9 cellular contexts compared by ENCODE assay signal in the genomic region with DNA sequence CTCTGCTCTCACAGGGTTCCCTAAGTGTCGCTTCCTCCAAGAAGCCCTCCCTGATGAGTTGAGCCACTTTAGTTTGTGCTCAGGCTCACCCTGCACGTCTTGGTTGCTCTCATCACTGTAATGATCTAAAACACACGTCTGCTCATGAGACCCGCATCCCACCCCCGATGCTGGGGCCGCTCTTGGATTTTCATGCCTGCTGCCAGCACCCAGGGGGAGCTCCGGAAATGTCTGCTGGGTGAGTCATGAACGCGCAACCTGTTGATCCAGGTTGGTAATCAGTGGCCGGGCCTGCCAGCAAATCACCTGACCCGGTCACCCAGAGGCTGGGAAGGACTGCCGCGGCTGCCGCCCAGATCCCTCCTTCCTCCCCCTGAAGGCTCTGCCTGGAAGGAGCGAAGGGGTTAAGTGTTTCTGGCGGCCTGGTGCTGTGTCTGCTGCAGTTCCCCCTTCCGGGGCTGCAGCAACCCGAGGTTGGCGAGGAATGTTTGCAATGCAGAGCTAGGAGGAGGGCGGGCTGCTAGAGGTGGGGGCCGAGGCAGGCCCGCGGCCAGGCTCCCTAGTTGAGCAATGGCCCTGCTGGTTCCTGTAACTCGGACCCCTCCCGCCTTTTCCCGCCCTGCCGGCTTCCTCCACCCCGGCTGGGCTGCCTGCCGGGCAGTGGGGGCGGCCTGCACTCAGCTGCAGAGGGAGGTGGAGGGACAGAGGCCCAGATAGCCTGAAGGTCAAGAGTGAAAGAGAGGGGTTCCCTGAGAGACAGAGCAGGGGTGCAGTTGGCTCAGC.
DNase-seq lines count a peak whose midpoint lies in the region; ATAC-seq, FAIRE-seq and TF ChIP-seq lines count a peak whose summit lies in the region.
"Had no signal": no experiment of that assay in that cellular context is flagged by ENCODE, and none has a peak within 500 bp of the region (broad histone marks: within the 10 kb centered on the region; RNA-seq: fewer than 3 reads in every experiment).

No MANE protein-coding gene starts in this region.

- no peaks in the 10 kb centered on the region for H3K27me3 ChIP-seq in PC-9 (ENCODE audit: insufficient read depth, low read depth)
- H3K27me3 ChIP-seq in K562 (ENCODE audit: control insufficient read depth in 2 of 2, insufficient read depth in 2 of 2, low read length in 2 of 2), result no peaks in the 10 kb centered on the region
- no peaks in the 10 kb centered on the region for H3K27me3 ChIP-seq in hepatocyte

- H3K27me3 Mint-ChIP-seq in progenitor cell of endocrine pancreas, result peaks cover 4% of the 10 kb centered on the region

- POLR2A ChIA-PET in PC-9 (lab: Charles Lee; ENCODE audit: unreplicated experiment), result interaction anchor here (0.6 to 2.0 kb wide), 12 partner anchors 49 to 1058 kb away, joined by 3 to 17 read pairs (median 5); partner anchors contain the start of genes IER5L and SWI5
- POLR2A ChIA-PET in K562 (lab: Yijun Ruan, JAX), result interaction anchor here (0.6 to 1.2 kb wide), 6 partner anchors 9 to 162 kb away, joined by 3 to 4 read pairs (median 3); no protein-coding TSS in a partner anchor
- POLR2A ChIA-PET in GM10248 (lab: Yijun Ruan, JAX), result interaction anchor here (0.9 kb wide), 1 partner anchor 14 kb away, joined by 3 read pairs; no protein-coding TSS in a partner anchor

- peaks cover 37% of the 10 kb centered on the region for H3F3A ChIP-seq in PC-9 (ENCODE audit: insufficient read depth, low read depth)

- H3K36me3 ChIP-seq in PC-9 (ENCODE audit: low read depth) (no peaks in the 10 kb centered on the region), K562 (ENCODE audit: control insufficient read depth, insufficient read depth, low read length) (no peaks in the 10 kb centered on the region), hepatocyte (replicated peaks; ENCODE audit: insufficient read depth, low read depth) (no peaks in the 10 kb centered on the region)

- H3K9ac ChIP-seq in K562 (ENCODE audit: insufficient read depth in 1 of 2, low read depth in 2 of 2, low read length in 2 of 2), result peak overlapping the region; percentile 41 to 89

- H2AFZ ChIP-seq in PC-9, result peak overlapping the region; percentile 65
- peak overlapping the region; percentile 84 for H2AFZ ChIP-seq in K562 (ENCODE audit: low read depth, low read length)
- no peak overlapping the region for H2AFZ ChIP-seq in hepatocyte

- H3K9me2 ChIP-seq in PC-9 (ENCODE audit: insufficient read depth), result no peaks in the 10 kb centered on the region
- H3K9me2 ChIP-seq in hepatocyte (replicated peaks; ENCODE audit: insufficient read depth), result no peaks in the 10 kb centered on the region

- no TSS peak for BruUV-seq in PC-9 (replicated peaks; lab: Mats Ljungman, UMichigan)
- no TSS peak for BruUV-seq in K562 (replicated peaks; lab: Mats Ljungman, UMichigan)

- intact Hi-C loops in PC-9 (cut with micrococcal nuclease; ENCODE audit: unreplicated experiment) (loop anchor here (1.0 kb wide), 7 partner anchors 49 to 273 kb away; no protein-coding TSS in a partner anchor), K562 (cut with micrococcal nuclease) (loop anchor here (5.0 kb wide), 1 partner anchor 157 kb away; the partner anchor contains the start of gene IER5L)

- ATAC-seq in K562 (peak; percentile 79), HG03045 (IDR thresholded peaks at IDR 0.05; ENCODE audit: unreplicated experiment) (no peak)

- H3K79me2 ChIP-seq in PC-9 (ENCODE audit: low read depth) (no peaks in the 10 kb centered on the region), K562 (ENCODE audit: control insufficient read depth, insufficient read depth, low read length) (no peaks in the 10 kb centered on the region), hepatocyte (no peaks in the 10 kb centered on the region)

- TF ChIP-seq EP300 in K562 (IDR thresholded peaks at IDR 0.05; ENCODE audit: low read length), result no peak; the same call in 1 of the 2 replicates

- in situ Hi-C loops in K562 (cut with MboI), result loop anchor here (25.0 kb wide), 1 partner anchor 278 kb away; the partner anchor contains the start of gene C9orf50

- H3K4me1 ChIP-seq in PC-9 (replicated peaks; ENCODE audit: insufficient read depth) (peaks cover 45% of the 10 kb centered on the region), K562 (replicated peaks in 1 of 2; ENCODE audit: control insufficient read depth in 2 of 2, insufficient read depth in 2 of 2, low read length in 2 of 2) (peaks cover 14 to 32% of the 10 kb centered on the region in 2 experiments), hepatocyte (ENCODE audit: insufficient read depth) (peaks cover 49% of the 10 kb centered on the region)

- peak; percentile 33 for DNase-seq in stimulated activated CD4-positive, alpha-beta T cell treated with anti-CD3 and anti-CD28 coated beads, Interleukin-1b, Interleukin-23, amount 100 ng/mL, for 48 hours
- DNase-seq in stimulated activated CD4-positive, alpha-beta T cell treated with anti-CD3 and anti-CD28 coated beads, Interleukin-12 subunit alpha, Interleukin-12 subunit beta, amount 100 ng/mL, for 4 hours, result no peak
- DNase-seq in PC-9, result peak; percentile 98 to 99
- peak; percentile 63 to 69 (median 66) for DNase-seq in K562 (ENCODE audit: extremely low read depth in 1 of 4, low spot score in 3 of 4)
- peak; percentile 96 for DNase-seq in hepatocyte (ENCODE audit: low spot score)
- DNase-seq in progenitor cell of endocrine pancreas (ENCODE audit: low spot score, unreplicated experiment), result peak; percentile 79
- DNase-seq in GM10248 (ENCODE audit: extremely low spot score), result no peak
- DNase-seq: naive B cell had no signal

- TF ChIP-seq CTCF in PC-9 (conservative IDR thresholded peaks at IDR 0.05), result no peak; the same call in 1 of the 2 replicates
- TF ChIP-seq CTCF in K562 (IDR thresholded peaks at IDR 0.05 in 2 of 3, conservative IDR thresholded peaks at IDR 0.05 in 1 of 3; ENCODE audit: insufficient read depth in 2 of 3, low read depth in 1 of 3, low read length in 3 of 3), result 0 out of 6 replicates have a peak, but pooled peaks of 1 of the 3 experiments have one; percentile 3
- TF ChIP-seq CTCF in hepatocyte (IDR thresholded peaks at IDR 0.05; ENCODE audit: poor library complexity), result no peak
- peak; percentile 27 for TF ChIP-seq CTCF in progenitor cell of endocrine pancreas (IDR thresholded peaks at IDR 0.05; ENCODE audit: unreplicated experiment)
- TF ChIP-seq CTCF in GM10248 (IDR thresholded peaks at IDR 0.05; ENCODE audit: control extremely low read depth, extremely low read depth, low read depth, missing control alignments), result no peak

- H3K4me3 Mint-ChIP-seq in progenitor cell of endocrine pancreas (ENCODE audit: low read depth), result peak overlapping the region; percentile 2

- peaks cover 22% of the 10 kb centered on the region for H3K4me1 Mint-ChIP-seq in progenitor cell of endocrine pancreas (ENCODE audit: low read depth)

- H3K9me1 ChIP-seq in K562 (ENCODE audit: control insufficient read depth, insufficient read depth, low read length), result no peaks in the 10 kb centered on the region

- H3K4me2 ChIP-seq in PC-9 (peak overlapping the region; percentile 80), K562 (ENCODE audit: insufficient read depth, low read length) (peak overlapping the region; percentile 61), hepatocyte (peak overlapping the region; percentile 70)

- WGBS in K562 (ENCODE audit: insufficient coverage, low coverage, missing lambda C conversion rate), result 10% methylated on average over 25 of the region's 30 CpGs
- WGBS in hepatocyte (ENCODE audit: low lambda C conversion rate, missing lambda C conversion rate), result 3% methylated on average over 23 of the region's 30 CpGs

- H3K27ac Mint-ChIP-seq in progenitor cell of endocrine pancreas, result peak overlapping the region; percentile 98

- H3K27ac ChIP-seq in PC-9 (peak overlapping the region; percentile 94), K562 (ENCODE audit: extremely low read depth, low read depth, low read length) (peak overlapping the region; percentile 63; the same call in 1 of the 3 replicates), hepatocyte (peak overlapping the region; percentile 96)

- TF ChIP-seq RAD21 in K562 (CRISPR knock-in tag; conservative IDR thresholded peaks at IDR 0.05 in 1 of 2, IDR thresholded peaks at IDR 0.05 in 1 of 2), result no peak

- peaks cover 12% of the 10 kb centered on the region for H3K9me3 ChIP-seq in PC-9 (ENCODE audit: insufficient read depth, low read depth)
- H3K9me3 ChIP-seq in K562 (replicated peaks; ENCODE audit: control insufficient read depth, insufficient read depth, low read depth, low read length), result 0 out of 2 replicates have a peak, but pooled peaks cover 10% of the 10 kb centered on the region
- no peaks in the 10 kb centered on the region for H3K9me3 ChIP-seq in hepatocyte (ENCODE audit: low read depth)

- CTCF ChIA-PET in PC-9 (lab: Charles Lee), result interaction anchor here (0.6 to 1.3 kb wide), 5 partner anchors 16 to 156 kb away, joined by 3 to 11 read pairs (median 3); partner anchors contain the start of gene IER5L
- CTCF ChIA-PET in K562 (lab: Yijun Ruan, JAX; ENCODE audit: low intra/inter-chr PET ratio), result interaction anchor here (0.6 kb wide), 1 partner anchor 553 kb away, joined by 3 read pairs; no protein-coding TSS in a partner anchor
- CTCF ChIA-PET in GM10248 (lab: Yijun Ruan, JAX), result interaction anchor here (2.3 kb wide), 1 partner anchor 9 kb away, joined by 4 read pairs; no protein-coding TSS in a partner anchor

- no peak for TF ChIP-seq POLR2A in K562 (conservative IDR thresholded peaks at IDR 0.05)

- peaks cover 4% of the 10 kb centered on the region for H3K9me3 Mint-ChIP-seq in progenitor cell of endocrine pancreas (ENCODE audit: low read depth)

- peak; percentile 37 for FAIRE-seq in K562 (lab: Jason Lieb, UNC)

- peak overlapping the region; percentile 43; the same call in 1 of the 2 replicates for H3K4me3 ChIP-seq in PC-9
- peak overlapping the region; percentile 10 for H3K4me3 ChIP-seq in K562
- H3K4me3 ChIP-seq in hepatocyte, result no peak overlapping the region

- no peaks in the 10 kb centered on the region for H3K36me3 Mint-ChIP-seq in progenitor cell of endocrine pancreas (ENCODE audit: insufficient read depth)

- H4K20me1 ChIP-seq in PC-9 (ENCODE audit: insufficient read depth) (no peaks in the 10 kb centered on the region), K562 (replicated peaks; ENCODE audit: control insufficient read depth, insufficient read depth, low read length) (no peaks in the 10 kb centered on the region), hepatocyte (ENCODE audit: insufficient read depth, poor library complexity, severe bottlenecking) (no peaks in the 10 kb centered on the region)

Comparison
In these comparisons a context has a peak if more than half of its experiments do, and no peak if none do; other contexts are left out.
1. DNase-seq: peak in stimulated activated CD4-positive, alpha-beta T cell treated with anti-CD3 and anti-CD28 coated beads, Interleukin-1b, Interleukin-23, amount 100 ng/mL, for 48 hours (single experiment), PC-9 (2 of 2), K562 (4 of 4), hepatocyte (single experiment) and progenitor cell of endocrine pancreas (single experiment); none in stimulated activated CD4-positive, alpha-beta T cell treated with anti-CD3 and anti-CD28 coated beads, Interleukin-12 subunit alpha, Interleukin-12 subunit beta, amount 100 ng/mL, for 4 hours (single experiment) and GM10248 (single experiment).
2. Peak in every context shown above with its lines, with median percentiles within 50 percentile points of each other: H3K27ac ChIP-seq and H3K4me2 ChIP-seq.